ENCODE assay signal across 22 cellular contexts in genomic region chr2:47539228-47539627, GRCh38. TPM values are rescaled to one million over a fixed set of nuclear protein-coding genes. Genes with fewer than 3 reads are reported as not detected.
DNase-seq lines count a peak whose midpoint lies in the region; TF ChIP-seq lines count a peak whose summit lies in the region.
"Had no signal": no experiment of that assay in that cellular context is flagged by ENCODE, and none has a peak within 500 bp of the region (broad histone marks: within the 10 kb centered on the region; RNA-seq: fewer than 3 reads in every experiment).

No MANE protein-coding gene starts in this region.

- no peaks in the 10 kb centered on the region for H4K20me1 ChIP-seq in PC-9 (ENCODE audit: insufficient read depth)
- H4K20me1 ChIP-seq: BLaER1 treated with 17β-estradiol and CSF1 and Interleukin-3, amounts not matched to agents 10 nM and 100 nM had no signal

- no peak for DNase-seq in activated naive CD4-positive, alpha-beta T cell treated with anti-CD3 and anti-CD28 coated beads, Interleukin-2, amount 10 ng/mL, durations not matched to agents 7 days and 5 days
- no peak for DNase-seq in PC-9
- DNase-seq in fibroblast of mammary gland (ENCODE audit: low read depth): no peak
- DNase-seq in type B pancreatic cell (ENCODE audit: extremely low spot score, unreplicated experiment): no peak
- DNase-seq in kidney glomerular epithelial cell (lab: John Stamatoyannopoulos, UW): no peak
- DNase-seq in HuH-7.5 (ENCODE audit: low spot score): no peak
- no peak for DNase-seq in HAP-1 (ENCODE audit: low spot score in 2 of 2)
- DNase-seq: 8988T; activated B cell treated with CpG ODN at 0.5 μM for 24 hours; DMS 273 treated with DMSO at 0.1 percent for 48 hours; effector CD8-positive, alpha-beta T cell; foreskin fibroblast; GDM1; left colon; MM.1S; NCI-H1694 treated with DMSO at 0.1 percent for 48 hours; NCI-H345; T-helper 2 cell; testis had no signal

- H3K27ac Mint-ChIP-seq in activated naive CD4-positive, alpha-beta T cell treated with anti-CD3 and anti-CD28 coated beads, Interleukin-2, amount 50 U/mL, for 24 hours: peak overlapping the region; percentile 48
- H3K27ac Mint-ChIP-seq in activated naive CD4-positive, alpha-beta T cell treated with anti-CD3 and anti-CD28 coated beads, Interleukin-2, amount 10 ng/mL, durations not matched to agents 7 days and 5 days: no peak overlapping the region
- no peak overlapping the region for H3K27ac Mint-ChIP-seq in type B pancreatic cell
- H3K27ac Mint-ChIP-seq: activated B cell treated with CpG ODN at 0.5 μM for 24 hours; activated T-helper 1 cell treated with anti-CD3 and anti-CD28 coated beads, Interleukin-12 subunit alpha, Interleukin-12 subunit beta, Interleukin-2, Interleukin-4 antibody, amounts not matched to agents 30 ng/mL and 10 ng/mL and 1 ng/mL, durations not matched to agents 14 hours and 24 hours and 36 hours had no signal

- no peaks in the 10 kb centered on the region for H3K79me2 ChIP-seq in PC-9 (ENCODE audit: low read depth)

- no peaks in the 10 kb centered on the region for H3K36me3 ChIP-seq in PC-9 (ENCODE audit: low read depth)
- no peaks in the 10 kb centered on the region for H3K36me3 ChIP-seq in HAP-1 (replicated peaks)

- in situ Hi-C loops in HAP-1 (cut with MboI; ENCODE audit: low sequenced_read_pairs): no loop called here

- peak; percentile 41; the same call in 1 of the 2 replicates for TF ChIP-seq CTCF in PC-9 (conservative IDR thresholded peaks at IDR 0.05)
- peak; percentile 23 for TF ChIP-seq CTCF in fibroblast of mammary gland (conservative IDR thresholded peaks at IDR 0.05; ENCODE audit: control insufficient read depth, insufficient read depth, low read depth, low read length)
- TF ChIP-seq CTCF in type B pancreatic cell (conservative IDR thresholded peaks at IDR 0.05): peak; percentile 59

- CTCF ChIA-PET in activated naive CD4-positive, alpha-beta T cell treated with anti-CD3 and anti-CD28 coated beads, Interleukin-2, amount 10 ng/mL, durations not matched to agents 7 days and 5 days (lab: Charles Lee): interaction anchor here (1.1 kb wide), 1 partner anchor 228 kb away, joined by 3 read pairs; no protein-coding TSS in a partner anchor
- CTCF ChIA-PET in PC-9 (lab: Charles Lee): interaction anchor here (0.6 kb wide), 1 partner anchor 29 kb away, joined by 3 read pairs; no protein-coding TSS in a partner anchor

- no peaks in the 10 kb centered on the region for H3K4me1 Mint-ChIP-seq in activated naive CD4-positive, alpha-beta T cell treated with anti-CD3 and anti-CD28 coated beads, Interleukin-2, amount 50 U/mL, for 24 hours
- no peaks in the 10 kb centered on the region for H3K4me1 Mint-ChIP-seq in activated naive CD4-positive, alpha-beta T cell treated with anti-CD3 and anti-CD28 coated beads, Interleukin-2, amount 10 ng/mL, durations not matched to agents 7 days and 5 days
- no peaks in the 10 kb centered on the region for H3K4me1 Mint-ChIP-seq in type B pancreatic cell (ENCODE audit: unreplicated experiment)
- H3K4me1 Mint-ChIP-seq: activated B cell treated with CpG ODN at 0.5 μM for 24 hours had no signal

- no peaks in the 10 kb centered on the region for H3F3A ChIP-seq in PC-9 (ENCODE audit: insufficient read depth, low read depth)

- H2AFZ ChIP-seq in PC-9: no peak overlapping the region

- POLR2A ChIA-PET in PC-9 (lab: Charles Lee; ENCODE audit: unreplicated experiment): no interaction called here

- no peak overlapping the region for H3K4me3 Mint-ChIP-seq in activated naive CD4-positive, alpha-beta T cell treated with anti-CD3 and anti-CD28 coated beads, Interleukin-2, amount 50 U/mL, for 24 hours
- no peak overlapping the region for H3K4me3 Mint-ChIP-seq in activated naive CD4-positive, alpha-beta T cell treated with anti-CD3 and anti-CD28 coated beads, Interleukin-2, amount 10 ng/mL, durations not matched to agents 7 days and 5 days
- H3K4me3 Mint-ChIP-seq in type B pancreatic cell: no peak overlapping the region
- H3K4me3 Mint-ChIP-seq: activated B cell treated with CpG ODN at 0.5 μM for 24 hours; activated T-helper 1 cell treated with anti-CD3 and anti-CD28 coated beads, Interleukin-12 subunit alpha, Interleukin-12 subunit beta, Interleukin-2, Interleukin-4 antibody, amounts not matched to agents 30 ng/mL and 10 ng/mL and 1 ng/mL, durations not matched to agents 14 hours and 24 hours and 36 hours had no signal

- H3K27me3 Mint-ChIP-seq in activated naive CD4-positive, alpha-beta T cell treated with anti-CD3 and anti-CD28 coated beads, Interleukin-2, amount 50 U/mL, for 24 hours: no peaks in the 10 kb centered on the region
- H3K27me3 Mint-ChIP-seq in activated naive CD4-positive, alpha-beta T cell treated with anti-CD3 and anti-CD28 coated beads, Interleukin-2, amount 10 ng/mL, durations not matched to agents 7 days and 5 days: peaks cover 3% of the 10 kb centered on the region
- no peaks in the 10 kb centered on the region for H3K27me3 Mint-ChIP-seq in type B pancreatic cell
- H3K27me3 Mint-ChIP-seq: activated B cell treated with CpG ODN at 0.5 μM for 24 hours had no signal

- H3K9me3 ChIP-seq in PC-9 (ENCODE audit: insufficient read depth, low read depth) (no peaks in the 10 kb centered on the region), HAP-1 (no peaks in the 10 kb centered on the region)
- H3K9me3 ChIP-seq: testis had no signal

- H3K4me3 ChIP-seq in PC-9: no peak overlapping the region
- no peak overlapping the region for H3K4me3 ChIP-seq in fibroblast of mammary gland (ENCODE audit: control insufficient read depth, low read depth, low read length)
- H3K4me3 ChIP-seq in HAP-1: no peak overlapping the region
- H3K4me3 ChIP-seq: BLaER1 treated with 17β-estradiol and CSF1 and Interleukin-3, amounts not matched to agents 10 nM and 100 nM; testis had no signal

- intact Hi-C loops in PC-9 (cut with micrococcal nuclease; ENCODE audit: unreplicated experiment): no loop called here

- no peaks in the 10 kb centered on the region for H3K9me3 Mint-ChIP-seq in activated naive CD4-positive, alpha-beta T cell treated with anti-CD3 and anti-CD28 coated beads, Interleukin-2, amount 50 U/mL, for 24 hours
- H3K9me3 Mint-ChIP-seq in activated naive CD4-positive, alpha-beta T cell treated with anti-CD3 and anti-CD28 coated beads, Interleukin-2, amount 10 ng/mL, durations not matched to agents 7 days and 5 days: no peaks in the 10 kb centered on the region
- H3K9me3 Mint-ChIP-seq in type B pancreatic cell: no peaks in the 10 kb centered on the region
- H3K9me3 Mint-ChIP-seq: activated B cell treated with CpG ODN at 0.5 μM for 24 hours; activated T-helper 1 cell treated with anti-CD3 and anti-CD28 coated beads, Interleukin-12 subunit alpha, Interleukin-12 subunit beta, Interleukin-2, Interleukin-4 antibody, amounts not matched to agents 30 ng/mL and 10 ng/mL and 1 ng/mL, durations not matched to agents 14 hours and 24 hours and 36 hours had no signal

- no peaks in the 10 kb centered on the region for H3K36me3 Mint-ChIP-seq in activated naive CD4-positive, alpha-beta T cell treated with anti-CD3 and anti-CD28 coated beads, Interleukin-2, amount 50 U/mL, for 24 hours
- no peaks in the 10 kb centered on the region for H3K36me3 Mint-ChIP-seq in activated naive CD4-positive, alpha-beta T cell treated with anti-CD3 and anti-CD28 coated beads, Interleukin-2, amount 10 ng/mL, durations not matched to agents 7 days and 5 days
- no peaks in the 10 kb centered on the region for H3K36me3 Mint-ChIP-seq in type B pancreatic cell

- no peak overlapping the region for H3K4me2 ChIP-seq in PC-9
- H3K4me2 ChIP-seq: BLaER1 treated with 17β-estradiol and CSF1 and Interleukin-3, amounts not matched to agents 10 nM and 100 nM had no signal

- no TSS peak for BruUV-seq in PC-9 (replicated peaks; lab: Mats Ljungman, UMichigan)

- H3K27me3 ChIP-seq in PC-9 (ENCODE audit: insufficient read depth, low read depth): no peaks in the 10 kb centered on the region
- no peaks in the 10 kb centered on the region for H3K27me3 ChIP-seq in HAP-1 (ENCODE audit: low read depth)
- H3K27me3 ChIP-seq: BLaER1 treated with 17β-estradiol and CSF1 and Interleukin-3, amounts not matched to agents 10 nM and 100 nM; testis had no signal

- no peaks in the 10 kb centered on the region for H3K9me2 ChIP-seq in PC-9 (ENCODE audit: insufficient read depth)

- H3K27ac ChIP-seq in PC-9: no peak overlapping the region
- H3K27ac ChIP-seq: BLaER1 treated with 17β-estradiol and CSF1 and Interleukin-3, amounts not matched to agents 10 nM and 100 nM; testis had no signal

- H3K4me1 ChIP-seq in PC-9 (replicated peaks; ENCODE audit: insufficient read depth): no peaks in the 10 kb centered on the region
- H3K4me1 ChIP-seq in HAP-1: no peaks in the 10 kb centered on the region
- H3K4me1 ChIP-seq: testis had no signal

RNA-seq across cellular contexts. Expression of gene KCNK12, which starts 31.6 kb away (rescaled TPM):
- not detected in 2 replicates for total RNA-seq in PC-9 (2021)
- total RNA-seq in type B pancreatic cell (ENCODE audit: low replicate concordance): 0.53 and 1.5 TPM in 2 replicates
